ENCODE assay signal across 1 cellular context in genomic region chr12:30756074-30756473, GRCh38.
TF ChIP-seq lines count a peak whose summit lies in the region.

No MANE protein-coding gene starts in this region.

TF ChIP-seq in HepG2, 621 proteins besides CTCF, POLR2A, EP300 and RAD21 (continued from another document and continues in another):
- no peak for TF ChIP-seq AFF4 (CRISPR knock-in tag; IDR thresholded peaks at IDR 0.05)
- no peak for TF ChIP-seq PCBP1 (IDR thresholded peaks at IDR 0.05; ENCODE audit: borderline replicate concordance, low read depth, low read length)
- TF ChIP-seq ZNF451 (CRISPR knock-in tag; IDR thresholded peaks at IDR 0.05) = no peak
- TF ChIP-seq SCMH1 (CRISPR knock-in tag; IDR thresholded peaks at IDR 0.05; ENCODE audit: borderline replicate concordance) = no peak
- no peak for TF ChIP-seq FOXJ3 (CRISPR knock-in tag; IDR thresholded peaks at IDR 0.05; ENCODE audit: borderline replicate concordance)
- no peak for TF ChIP-seq ZNF460 (CRISPR knock-in tag; IDR thresholded peaks at IDR 0.05; ENCODE audit: borderline replicate concordance)
- no peak for TF ChIP-seq ELF3 (CRISPR knock-in tag; IDR thresholded peaks at IDR 0.05)
- no peak for TF ChIP-seq FIP1L1 (IDR thresholded peaks at IDR 0.05; ENCODE audit: borderline replicate concordance, insufficient read depth, low read depth, low read length)
- no peak for TF ChIP-seq SYNCRIP (IDR thresholded peaks at IDR 0.05; ENCODE audit: insufficient read depth, low read depth, low read length)
- no peak for TF ChIP-seq ZNF670 (CRISPR knock-in tag; IDR thresholded peaks at IDR 0.05; ENCODE audit: borderline replicate concordance)
- no peak for TF ChIP-seq CREB3 (CRISPR knock-in tag; IDR thresholded peaks at IDR 0.05)
- TF ChIP-seq ZNF224 (CRISPR knock-in tag; IDR thresholded peaks at IDR 0.05) = 0 out of 2 replicates have a peak, but pooled peaks have one; percentile 44
- TF ChIP-seq E2F2 (CRISPR knock-in tag; IDR thresholded peaks at IDR 0.05; ENCODE audit: borderline replicate concordance) = no peak
- TF ChIP-seq POLR2AphosphoS2 (IDR thresholded peaks at IDR 0.05; ENCODE audit: low read depth, low read length) = no peak
- TF ChIP-seq CHCHD3 (CRISPR knock-in tag; IDR thresholded peaks at IDR 0.05) = no peak
- no peak for TF ChIP-seq SIN3B (IDR thresholded peaks at IDR 0.05; ENCODE audit: low read length)
- TF ChIP-seq SKI (IDR thresholded peaks at IDR 0.05; ENCODE audit: partially characterized antibody) = peak; percentile 16
- TF ChIP-seq BRD4 (CRISPR knock-in tag; IDR thresholded peaks at IDR 0.05) = no peak
- TF ChIP-seq KMT2A (CRISPR knock-in tag; IDR thresholded peaks at IDR 0.05) = no peak
- TF ChIP-seq CREBL2 (CRISPR knock-in tag; IDR thresholded peaks at IDR 0.05; ENCODE audit: borderline replicate concordance) = no peak
- no peak for TF ChIP-seq DRAP1 (CRISPR knock-in tag; IDR thresholded peaks at IDR 0.05)
- TF ChIP-seq ZNF275 (CRISPR knock-in tag; IDR thresholded peaks at IDR 0.05; ENCODE audit: borderline replicate concordance) = no peak
- TF ChIP-seq HMG20A (CRISPR knock-in tag; IDR thresholded peaks at IDR 0.05; ENCODE audit: borderline replicate concordance) = no peak
- TF ChIP-seq ONECUT2 (CRISPR knock-in tag; IDR thresholded peaks at IDR 0.05) = peak; percentile 73
- no peak for TF ChIP-seq RORA (CRISPR knock-in tag; IDR thresholded peaks at IDR 0.05)
- peak; percentile 84 for TF ChIP-seq SALL1 (CRISPR knock-in tag; IDR thresholded peaks at IDR 0.05)
- TF ChIP-seq ZNF646 (CRISPR knock-in tag; IDR thresholded peaks at IDR 0.05) = peak; percentile 87
- TF ChIP-seq FOSL2 (CRISPR knock-in tag; IDR thresholded peaks at IDR 0.05) = 0 out of 2 replicates have a peak, but pooled peaks have one; percentile 24
- TF ChIP-seq ZNF773 (CRISPR knock-in tag; IDR thresholded peaks at IDR 0.05; ENCODE audit: borderline replicate concordance) = no peak
- TF ChIP-seq ZBTB21 (CRISPR knock-in tag; IDR thresholded peaks at IDR 0.05) = no peak
- peak; percentile 36; the same call in 1 of the 2 replicates for TF ChIP-seq CEBPG (CRISPR knock-in tag; IDR thresholded peaks at IDR 0.05)
- TF ChIP-seq NBN (conservative IDR thresholded peaks at IDR 0.05) = no peak
- TF ChIP-seq HNF4A (CRISPR knock-in tag; IDR thresholded peaks at IDR 0.05) = 0 out of 2 replicates have a peak, but pooled peaks have one; percentile 6
- peak; percentile 99 for TF ChIP-seq ZFP90 (CRISPR knock-in tag; IDR thresholded peaks at IDR 0.05; ENCODE audit: borderline replicate concordance)
- no peak for TF ChIP-seq SRF (IDR thresholded peaks at IDR 0.05; ENCODE audit: low read depth, low read length)
- TF ChIP-seq ZNF160 (CRISPR knock-in tag; IDR thresholded peaks at IDR 0.05) = no peak
- no peak for TF ChIP-seq RNF219 (CRISPR knock-in tag; IDR thresholded peaks at IDR 0.05)
- TF ChIP-seq ZSCAN21 (CRISPR knock-in tag; IDR thresholded peaks at IDR 0.05; ENCODE audit: borderline replicate concordance) = no peak
- TF ChIP-seq ZNF644 (CRISPR knock-in tag; IDR thresholded peaks at IDR 0.05; ENCODE audit: low read depth) = 0 out of 2 replicates have a peak, but pooled peaks have one; percentile 17
- TF ChIP-seq RAD51 (IDR thresholded peaks at IDR 0.05; ENCODE audit: borderline replicate concordance) = no peak
- no peak for TF ChIP-seq HOXA9 (CRISPR knock-in tag; IDR thresholded peaks at IDR 0.05; ENCODE audit: borderline replicate concordance)
- TF ChIP-seq ARID4A (CRISPR knock-in tag; IDR thresholded peaks at IDR 0.05; ENCODE audit: borderline replicate concordance) = no peak
- TF ChIP-seq ZNF232 (CRISPR knock-in tag; IDR thresholded peaks at IDR 0.05; ENCODE audit: borderline replicate concordance) = no peak
- no peak for TF ChIP-seq DPF2 (CRISPR knock-in tag; IDR thresholded peaks at IDR 0.05; ENCODE audit: borderline replicate concordance, low read depth)
